12 cellular contexts compared by ENCODE assay signal in genomic region chr18:48804856-48805610, GRCh38.
DNase-seq lines count a peak whose midpoint lies in the region; ATAC-seq and TF ChIP-seq lines count a peak whose summit lies in the region.
"Had no signal": no experiment of that assay in that cellular context is flagged by ENCODE, and none has a peak within 500 bp of the region (broad histone marks: within the 10 kb centered on the region; RNA-seq: fewer than 3 reads in every experiment).

No MANE protein-coding gene starts in this region.

- no peak overlapping the region for H3K4me3 ChIP-seq in upper lobe of left lung
- H3K4me3 ChIP-seq: hepatocyte had no signal

- peak; percentile 24 for DNase-seq in activated T-cell treated with anti-CD3 and anti-CD28 coated beads, Interleukin-2, amount 50 U/mL, for 24 hours
- DNase-seq in activated T-cell treated with anti-CD3 and anti-CD28 coated beads, Interleukin-2, amount 50 U/mL, for 4 hours: no peak
- DNase-seq in central memory CD8-positive, alpha-beta T cell (ENCODE audit: low spot score in 2 of 2): no peak
- DNase-seq in neural crest cell (ENCODE audit: low read depth, low spot score): no peak
- DNase-seq in upper lobe of left lung: peak; percentile 8 to 34
- no peak for DNase-seq in NCI-H446 (lab: John Stamatoyannopoulos, UW)
- DNase-seq in HFFc6: no peak
- DNase-seq in NCI-H82 (lab: John Stamatoyannopoulos, UW): no peak
- DNase-seq: mesendoderm, NCI-H1930, trophoblast cell had no signal

- peak overlapping the region in 1 of 4 donors; percentile 55 for H3K27ac ChIP-seq in upper lobe of left lung
- H3K27ac ChIP-seq: hepatocyte had no signal

- H3K9me3 ChIP-seq in upper lobe of left lung: no peaks in the 10 kb centered on the region

- no peak overlapping the region for H3K4me3 Mint-ChIP-seq in activated T-cell treated with anti-CD3 and anti-CD28 coated beads, Interleukin-2, amount 50 U/mL, for 24 hours
- no peak overlapping the region for H3K4me3 Mint-ChIP-seq in activated T-cell treated with anti-CD3 and anti-CD28 coated beads, Interleukin-2, amount 50 U/mL, for 4 hours
- H3K4me3 Mint-ChIP-seq in central memory CD8-positive, alpha-beta T cell: no peak overlapping the region
- no peak overlapping the region for H3K4me3 Mint-ChIP-seq in neural crest cell
- H3K4me3 Mint-ChIP-seq in HFFc6: no peak overlapping the region

- peaks cover 7 to 18% (median 14%) of the 10 kb centered on the region in 4 donors for H3K4me1 ChIP-seq in upper lobe of left lung

- H3K27me3 Mint-ChIP-seq in activated T-cell treated with anti-CD3 and anti-CD28 coated beads, Interleukin-2, amount 50 U/mL, for 24 hours: no peaks in the 10 kb centered on the region
- H3K27me3 Mint-ChIP-seq in activated T-cell treated with anti-CD3 and anti-CD28 coated beads, Interleukin-2, amount 50 U/mL, for 4 hours (ENCODE audit: low read depth): no peaks in the 10 kb centered on the region
- no peaks in the 10 kb centered on the region for H3K27me3 Mint-ChIP-seq in central memory CD8-positive, alpha-beta T cell
- H3K27me3 Mint-ChIP-seq in neural crest cell (ENCODE audit: low read depth) (no peaks in the 10 kb centered on the region), HFFc6 (ENCODE audit: insufficient read depth) (peaks cover 6% of the 10 kb centered on the region)

- no peaks in the 10 kb centered on the region for H3K9me3 Mint-ChIP-seq in activated T-cell treated with anti-CD3 and anti-CD28 coated beads, Interleukin-2, amount 50 U/mL, for 24 hours
- no peaks in the 10 kb centered on the region for H3K9me3 Mint-ChIP-seq in activated T-cell treated with anti-CD3 and anti-CD28 coated beads, Interleukin-2, amount 50 U/mL, for 4 hours
- H3K9me3 Mint-ChIP-seq in central memory CD8-positive, alpha-beta T cell: no peaks in the 10 kb centered on the region
- no peaks in the 10 kb centered on the region for H3K9me3 Mint-ChIP-seq in neural crest cell
- H3K9me3 Mint-ChIP-seq in HFFc6: no peaks in the 10 kb centered on the region

- peaks cover 65% of the 10 kb centered on the region for H3K4me1 Mint-ChIP-seq in activated T-cell treated with anti-CD3 and anti-CD28 coated beads, Interleukin-2, amount 50 U/mL, for 24 hours (ENCODE audit: low read depth)
- peaks cover 57% of the 10 kb centered on the region for H3K4me1 Mint-ChIP-seq in activated T-cell treated with anti-CD3 and anti-CD28 coated beads, Interleukin-2, amount 50 U/mL, for 4 hours (ENCODE audit: low read depth)
- peaks cover 47% of the 10 kb centered on the region for H3K4me1 Mint-ChIP-seq in central memory CD8-positive, alpha-beta T cell
- peaks cover 15% of the 10 kb centered on the region for H3K4me1 Mint-ChIP-seq in neural crest cell
- peaks cover 36% of the 10 kb centered on the region for H3K4me1 Mint-ChIP-seq in HFFc6 (ENCODE audit: low read depth)

- H3K27me3 ChIP-seq in upper lobe of left lung: no peaks in the 10 kb centered on the region
- H3K27me3 ChIP-seq: hepatocyte had no signal

- peaks cover 0 to 4% (median 2%) of the 10 kb centered on the region in 4 donors for H3K36me3 ChIP-seq in upper lobe of left lung

- no peak for TF ChIP-seq POLR2A in upper lobe of left lung (IDR thresholded peaks at IDR 0.05)

- no peak for TF ChIP-seq EP300 in upper lobe of left lung (IDR thresholded peaks at IDR 0.05)

- WGBS in upper lobe of left lung, 2 donors: 90 to 97% methylated on average over 10 to 11 of the region's 11 CpGs

- ATAC-seq in activated T-cell treated with anti-CD3 and anti-CD28 coated beads, Interleukin-2, amount 50 U/mL, for 4 hours: no peak
- no peak for ATAC-seq in central memory CD8-positive, alpha-beta T cell (replicated peaks; ENCODE audit: extremely low read depth, poor library complexity, severe bottlenecking)
- no peak for ATAC-seq in upper lobe of left lung (ENCODE audit: low FRiP score in 2 of 2)

- no peaks in the 10 kb centered on the region for H3K36me3 Mint-ChIP-seq in activated T-cell treated with anti-CD3 and anti-CD28 coated beads, Interleukin-2, amount 50 U/mL, for 24 hours (ENCODE audit: low read depth)
- H3K36me3 Mint-ChIP-seq in activated T-cell treated with anti-CD3 and anti-CD28 coated beads, Interleukin-2, amount 50 U/mL, for 4 hours (ENCODE audit: insufficient read depth): no peaks in the 10 kb centered on the region
- peaks cover 3% of the 10 kb centered on the region for H3K36me3 Mint-ChIP-seq in central memory CD8-positive, alpha-beta T cell (ENCODE audit: insufficient read depth)
- H3K36me3 Mint-ChIP-seq in neural crest cell (ENCODE audit: low read depth) (peaks cover 2% of the 10 kb centered on the region), HFFc6 (ENCODE audit: low read depth) (peaks cover 26% of the 10 kb centered on the region)

- TF ChIP-seq CTCF in neural crest cell (conservative IDR thresholded peaks at IDR 0.05): no peak
- TF ChIP-seq CTCF in upper lobe of left lung (IDR thresholded peaks at IDR 0.05): no peak
- TF ChIP-seq CTCF in HFFc6 (IDR thresholded peaks at IDR 0.05): no peak

- H3K27ac Mint-ChIP-seq in activated T-cell treated with anti-CD3 and anti-CD28 coated beads, Interleukin-2, amount 50 U/mL, for 24 hours: no peak overlapping the region
- peak overlapping the region; percentile 81 for H3K27ac Mint-ChIP-seq in central memory CD8-positive, alpha-beta T cell (ENCODE audit: low read depth)
- H3K27ac Mint-ChIP-seq in neural crest cell (ENCODE audit: unreplicated experiment): peak overlapping the region; percentile 65
- H3K27ac Mint-ChIP-seq in HFFc6: no peak overlapping the region

Comparison
In these comparisons a context has a peak if more than half of its experiments do, and no peak if none do; other contexts are left out.
1. DNase-seq: peak in activated T-cell treated with anti-CD3 and anti-CD28 coated beads, Interleukin-2, amount 50 U/mL, for 24 hours (single experiment) and upper lobe of left lung (2 of 2); none in activated T-cell treated with anti-CD3 and anti-CD28 coated beads, Interleukin-2, amount 50 U/mL, for 4 hours (single experiment), central memory CD8-positive, alpha-beta T cell (0 of 2), neural crest cell (single experiment), NCI-H446 (0 of 2), HFFc6 (single experiment) and NCI-H82 (single experiment).
2. H3K27ac Mint-ChIP-seq: peak in central memory CD8-positive, alpha-beta T cell (single experiment) and neural crest cell (single experiment); none in activated T-cell treated with anti-CD3 and anti-CD28 coated beads, Interleukin-2, amount 50 U/mL, for 24 hours (single experiment) and HFFc6 (single experiment).